8 cellular contexts compared by ENCODE assay signal in genomic region chr1:116648325-116648724, GRCh38. TPM values are rescaled to one million over a fixed set of nuclear protein-coding genes. Genes with fewer than 3 reads are reported as not detected.
DNase-seq lines count a peak whose midpoint lies in the region; ATAC-seq and TF ChIP-seq lines count a peak whose summit lies in the region.
"Not testable (repeated sequence)": the region's sequence is repeated elsewhere in the genome, so short reads cannot be mapped to it uniquely, and the experiment has no call there.
"Had no signal": no experiment of that assay in that cellular context is flagged by ENCODE, and none has a peak within 500 bp of the region (broad histone marks: within the 10 kb centered on the region; RNA-seq: fewer than 3 reads in every experiment).

No MANE protein-coding gene starts in this region.

- DNase-seq in M059J (ENCODE audit: low read depth) = peak; percentile 43
- DNase-seq in NCI-H2227 treated with DMSO at 0.1 percent for 48 hours (lab: John Stamatoyannopoulos, UW) = peak; percentile 27
- DNase-seq in SK-N-DZ (ENCODE audit: low spot score) = peak; percentile 96
- DNase-seq in epithelial cell of proximal tubule (ENCODE audit: low read depth) = peak; percentile 63
- DNase-seq in left ventricle myocardium superior = peak; percentile 56

- not testable (repeated sequence) for TF ChIP-seq CTCF in epithelial cell of proximal tubule (conservative IDR thresholded peaks at IDR 0.05; ENCODE audit: low read depth, low read length); liver (IDR thresholded peaks at IDR 0.05; ENCODE audit: low read depth, low read length, missing input control)

- not testable (repeated sequence) for H3K4me1 ChIP-seq in liver (ENCODE audit: control insufficient read depth in 4 of 4, insufficient read depth in 4 of 4, low read length in 3 of 4)
- peaks cover 15% of the 10 kb centered on the region for H3K4me1 ChIP-seq in stomach smooth muscle (ENCODE audit: control insufficient read depth, insufficient read depth, low read length)

- not testable (repeated sequence) for H3K27me3 ChIP-seq in liver (ENCODE audit: control insufficient read depth in 4 of 4, insufficient read depth in 4 of 4, low read length in 3 of 4); stomach smooth muscle (ENCODE audit: control insufficient read depth in 1 of 2, insufficient read depth in 2 of 2, low read length in 2 of 2)

- not testable (repeated sequence) for H3K27ac ChIP-seq in liver (ENCODE audit: low read depth in 1 of 2, low read length in 2 of 2)
- H3K27ac ChIP-seq in stomach smooth muscle (ENCODE audit: low read length) = peak overlapping the region; percentile 24

- H3K9ac ChIP-seq in liver (ENCODE audit: low read depth in 1 of 2, low read length in 2 of 2); stomach smooth muscle (ENCODE audit: low read length in 2 of 2): not testable (repeated sequence)

- H3K9me3 ChIP-seq in liver (ENCODE audit: control insufficient read depth in 4 of 4, low read length in 3 of 4); stomach smooth muscle (ENCODE audit: control insufficient read depth in 2 of 2, low read length in 2 of 2): not testable (repeated sequence)

- H3K4me3 ChIP-seq in epithelial cell of proximal tubule (ENCODE audit: low read depth, low read length); liver (ENCODE audit: low read depth in 1 of 3, low read length in 3 of 3); stomach smooth muscle (ENCODE audit: low read length in 2 of 2): not testable (repeated sequence)

- ATAC-seq in left ventricle myocardium superior = not testable (repeated sequence)

- 44% methylated on average over 7 of the region's 7 CpGs for WGBS in liver

- not testable (repeated sequence) for H3K36me3 ChIP-seq in liver (ENCODE audit: control insufficient read depth in 4 of 4, insufficient read depth in 3 of 4, low read depth in 1 of 4, low read length in 3 of 4); stomach smooth muscle (ENCODE audit: control insufficient read depth in 2 of 2, insufficient read depth in 2 of 2, low read length in 2 of 2)

- TF ChIP-seq RAD21 in liver (IDR thresholded peaks at IDR 0.05) = peak in 1 of 2 donors; percentile 26

- intact Hi-C loops in left ventricle myocardium superior (cut with micrococcal nuclease) = not testable (repeated sequence)

TF ChIP-seq in liver, 16 proteins besides CTCF, POLR2A, EP300 and RAD21:
- TF ChIP-seq SP1 (IDR thresholded peaks at IDR 0.05) = peak; percentile 65
- TF ChIP-seq, protein P1, sequence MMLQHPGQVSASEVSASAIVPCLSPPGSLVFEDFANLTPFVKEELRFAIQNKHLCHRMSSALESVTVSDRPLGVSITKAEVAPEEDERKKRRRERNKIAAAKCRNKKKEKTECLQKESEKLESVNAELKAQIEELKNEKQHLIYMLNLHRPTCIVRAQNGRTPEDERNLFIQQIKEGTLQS (IDR thresholded peaks at IDR 0.05) = peak; percentile 62
- peak; percentile 76 for TF ChIP-seq FOXA1 (IDR thresholded peaks at IDR 0.05)
- TF ChIP-seq FOXA2 (IDR thresholded peaks at IDR 0.05) = peak; percentile 69
- TF ChIP-seq JUND (IDR thresholded peaks at IDR 0.05) = peak in 1 of 2 donors; percentile 90
- TF ChIP-seq YY1 (IDR thresholded peaks at IDR 0.05) = peak; percentile 87
- TF ChIP-seq HNF4A (conservative IDR thresholded peaks at IDR 0.05) = peak; percentile 74 to 88
- peak; percentile 85 for TF ChIP-seq MAX (IDR thresholded peaks at IDR 0.05)
- peak; percentile 50 to 83 for TF ChIP-seq RXRA (IDR thresholded peaks at IDR 0.05)

RNA-seq across cellular contexts. Expression of gene IGSF3, which starts 19.2 kb away (rescaled TPM):
- total RNA-seq in M059J (2014; rRNA removed; shearing (Covaris generic)) = 12.0 and 24.9 TPM in 2 replicates
- 40.4 and 43.8 TPM in 2 replicates for polyA plus RNA-seq in SK-N-DZ (2014; cell fraction: cytosol; rRNA removed)
- polyA plus RNA-seq in SK-N-DZ (2014; cell fraction: nucleus; rRNA removed) = 32.5 and 37.6 TPM in 2 replicates
- 19.6 and 21.4 TPM in 2 replicates for total RNA-seq in epithelial cell of proximal tubule
- total RNA-seq in left ventricle myocardium superior = 11.7 TPM
- total RNA-seq in liver = 1 to 10 TPM in 1 of 2 donors, under 1 TPM in 1; 0.92 to 5.4 TPM
- under 1 TPM; 0.14 to 0.44 TPM for polyA plus RNA-seq in liver
- total RNA-seq: OCI-LY7 had no signal

Comparison
In these comparisons a context has a peak if more than half of its experiments do, and no peak if none do; other contexts are left out.
1. DNase-seq: peak in every context shown above with its lines; median percentile 96 in SK-N-DZ; 63 in epithelial cell of proximal tubule; 56 in left ventricle myocardium superior; 43 in M059J; 27 in NCI-H2227 treated with DMSO at 0.1 percent for 48 hours.